ENCODE assay signal across 8 cellular contexts in the genomic region with DNA sequence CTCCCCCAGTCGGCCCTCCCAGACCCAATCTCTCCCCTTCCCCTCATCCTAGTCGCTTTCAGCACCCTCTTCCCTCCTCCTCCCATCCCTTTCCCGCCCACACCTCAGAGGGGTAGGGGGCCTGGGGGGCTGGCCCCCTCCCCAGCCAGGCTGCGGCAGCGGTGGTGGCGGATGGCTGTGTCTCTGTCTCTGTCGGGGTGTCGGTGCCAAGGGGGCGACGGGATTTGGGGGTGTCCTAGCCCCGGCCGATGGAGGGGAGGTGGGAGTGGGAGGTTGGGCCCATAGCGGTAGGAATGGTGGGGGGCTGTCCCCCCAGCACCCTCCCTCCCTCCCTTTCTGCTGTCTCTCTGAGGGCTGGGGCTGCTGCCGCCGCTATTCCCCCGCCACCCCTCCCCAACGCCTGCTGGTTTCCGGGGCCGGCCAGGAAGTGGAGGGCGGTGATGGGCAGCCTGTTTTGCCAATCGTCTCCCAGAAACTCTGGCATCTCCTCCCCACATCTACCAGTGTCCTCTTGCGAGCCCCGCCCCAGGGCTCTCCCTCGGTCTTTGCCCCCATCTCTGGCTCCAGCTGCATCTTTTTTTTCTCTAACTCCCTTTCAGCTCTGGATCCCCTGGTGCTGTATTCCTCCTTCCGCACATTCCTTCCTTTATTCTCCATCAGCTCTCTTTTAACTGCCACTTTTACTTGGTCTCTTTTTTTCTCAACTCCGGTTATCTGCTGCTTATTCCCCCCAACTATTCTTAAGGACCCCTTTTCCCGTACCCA. TPM values are rescaled to one million over a fixed set of nuclear protein-coding genes. Genes with fewer than 3 reads are reported as not detected.
DNase-seq lines count a peak whose midpoint lies in the region; ATAC-seq and TF ChIP-seq lines count a peak whose summit lies in the region.

AGPAT1 (minus strand) TSS at position 374 of the 765 bp plus-strand sequence. CDS start 4,588 bp downstream, outside the sequence.

- peak within 1 kb of the TSS; percentile 94 for H4K91ac ChIP-seq in trophoblast cell (ENCODE audit: low read depth, low read length)

- no peaks in the 10 kb centered on the region for H3K27me3 ChIP-seq in adrenal gland
- H3K27me3 ChIP-seq in trophoblast cell (ENCODE audit: insufficient read depth, low read length), result no peaks in the 10 kb centered on the region
- H3K27me3 ChIP-seq in tibial artery, result no peaks in the 10 kb centered on the region

- H3K27ac ChIP-seq in adrenal gland (peak within 1 kb of the TSS; percentile 87 to 98 (median 94)), trophoblast cell (ENCODE audit: low read depth, low read length) (peak within 1 kb of the TSS; percentile 91), tibial artery (peak within 1 kb of the TSS; percentile 95 to 96)

- TF ChIP-seq CTCF in adrenal gland (IDR thresholded peaks at IDR 0.05), result no peak
- TF ChIP-seq CTCF in tibial artery (IDR thresholded peaks at IDR 0.05), result no peak

- H2BK5ac ChIP-seq in trophoblast cell (ENCODE audit: low read depth, low read length, poor library complexity), result peak within 1 kb of the TSS; percentile 55

- peaks cover 0 to 13% of the 10 kb centered on the region in 2 donors for H3K36me3 ChIP-seq in adrenal gland (replicated peaks in 1 of 2)
- peaks cover 9 to 14% of the 10 kb centered on the region in 2 experiments for H3K36me3 ChIP-seq in trophoblast cell (ENCODE audit: control insufficient read depth in 1 of 2, insufficient read depth in 2 of 2, low read length in 2 of 2)
- H3K36me3 ChIP-seq in tibial artery, result peaks cover 3 to 20% (median 15%) of the 10 kb centered on the region in 3 donors

- H3K4me3 ChIP-seq in adrenal gland, result peak within 1 kb of the TSS in 3 of 4 donors; percentile 84 to 98 (median 88)
- peak within 1 kb of the TSS; percentile 88 for H3K4me3 ChIP-seq in trophoblast cell (ENCODE audit: low read depth, low read length)
- H3K4me3 ChIP-seq in tibial artery, result peak within 1 kb of the TSS; percentile 80 to 95

- peak within 1 kb of the TSS; percentile 97 for H4K12ac ChIP-seq in trophoblast cell (ENCODE audit: low read depth, low read length)

- no peak within 1 kb of the TSS for H3K23ac ChIP-seq in trophoblast cell (ENCODE audit: low read length)

- H3K4me2 ChIP-seq in trophoblast cell (ENCODE audit: low read length), result peak within 1 kb of the TSS; percentile 79

- peak within 1 kb of the TSS; percentile 97 for H2AFZ ChIP-seq in trophoblast cell (ENCODE audit: insufficient read depth, low read length, poor library complexity)

- peak within 1 kb of the TSS; percentile 55 for H2BK12ac ChIP-seq in trophoblast cell (ENCODE audit: low read length)

- peak within 1 kb of the TSS; percentile 97 for H2AK5ac ChIP-seq in trophoblast cell (ENCODE audit: low read length)

- ATAC-seq in HG02623 (IDR thresholded peaks at IDR 0.05; ENCODE audit: unreplicated experiment), result peak; percentile 39

- intact Hi-C loops in T-helper 1 cell treated with Interleukin-12 subunit alpha and Interleukin-12 subunit beta and Interleukin-4 antibody, amounts not matched to agents 30 ng/mL and 1 ng/mL, for 36 hours (cut with micrococcal nuclease), result loop anchor here (2.0 to 10.0 kb wide), 7 partner anchors 473 to 1849 kb away; partner anchors contain the start of genes ABHD16A, ATP6V1G2, CSNK2B and CUTA
- intact Hi-C loops in adrenal gland (cut with DNase I) (no loop called here), cardiac septum (cut with DNase I) (loop anchor here (2.0 kb wide), 2 partner anchors 19 to 21 kb away; partner anchors contain the start of gene PPT2), tibial artery (cut with DNase I; ENCODE audit: low total_unique reads) (loop anchor here (2.0 kb wide), 1 partner anchor 19 kb away; no protein-coding TSS in a partner anchor)

- H3K9ac ChIP-seq in trophoblast cell (ENCODE audit: low read length), result peak within 1 kb of the TSS; percentile 95

- 0 to 1% (median 1%) methylated on average over 14 to 27 of the region's 27 CpGs for WGBS in adrenal gland, 4 donors
- WGBS in trophoblast cell (ENCODE audit: extremely low coverage, insufficient coverage, insufficient read length), result no CpG with 5 or more reads among the region's 27 CpGs

- TF ChIP-seq POLR2A in adrenal gland (IDR thresholded peaks at IDR 0.05), result peak in 1 of 2 donors; percentile 51

- peaks cover 14% of the 10 kb centered on the region for H3K79me1 ChIP-seq in trophoblast cell (ENCODE audit: low read length)

- peak within 1 kb of the TSS; percentile 96 for H3K18ac ChIP-seq in trophoblast cell (ENCODE audit: low read length)

- in situ Hi-C loops in G401 (cut with HindIII; ENCODE audit: low sequenced_read_pairs), result no loop called here

- H3K4ac ChIP-seq in trophoblast cell (ENCODE audit: low read depth, low read length), result peak within 1 kb of the TSS; percentile 92

- H3K4me1 ChIP-seq in adrenal gland (replicated peaks in 1 of 2) (peaks cover 33 to 46% of the 10 kb centered on the region in 2 donors), trophoblast cell (ENCODE audit: control insufficient read depth in 1 of 2, insufficient read depth in 2 of 2, low read length in 2 of 2) (peaks cover 13 to 32% of the 10 kb centered on the region in 2 experiments), tibial artery (peaks cover 0 to 49% (median 36%) of the 10 kb centered on the region in 4 donors)

- H3K14ac ChIP-seq in trophoblast cell (ENCODE audit: low read length), result peak within 1 kb of the TSS; percentile 96

- peak within 1 kb of the TSS; percentile 87 for H2BK120ac ChIP-seq in trophoblast cell (ENCODE audit: insufficient read depth, low read length, poor library complexity)

- peak within 1 kb of the TSS; percentile 93 for H4K8ac ChIP-seq in trophoblast cell (ENCODE audit: low read depth, low read length)

- peak; percentile 99 for DNase-seq in G401 (ENCODE audit: low spot score)
- DNase-seq in NCI-H1694 treated with DMSO at 0.1 percent for 48 hours (lab: John Stamatoyannopoulos, UW), result peak; percentile 86
- DNase-seq in adrenal gland, result peak; percentile 95 to 99 (median 98)
- peak; percentile 99 for DNase-seq in cardiac septum (ENCODE audit: low spot score)
- peak; percentile 95 to 97 for DNase-seq in trophoblast cell
- DNase-seq in tibial artery, result peak; percentile 96 to 99

- peaks cover 10% of the 10 kb centered on the region for H3K79me2 ChIP-seq in trophoblast cell (ENCODE audit: control insufficient read depth, insufficient read depth, low read length, poor library complexity)

- H3K9me3 ChIP-seq in adrenal gland (replicated peaks in 1 of 3) (no peaks in the 10 kb centered on the region), trophoblast cell (ENCODE audit: insufficient read depth, low read depth, low read length) (no peaks in the 10 kb centered on the region), tibial artery (no peaks in the 10 kb centered on the region)

RNA-seq across cellular contexts. Expression of gene AGPAT1, which starts in this region (rescaled TPM):
- total RNA-seq in G401 (2014; rRNA removed; shearing (Covaris generic)), result 75.4 and 80.4 TPM in 2 replicates
- 45.0 and 46.4 TPM in 2 replicates for total RNA-seq in T-helper 1 cell treated with Interleukin-12 subunit alpha and Interleukin-12 subunit beta and Interleukin-4 antibody, amounts not matched to agents 30 ng/mL and 1 ng/mL, for 36 hours
- total RNA-seq in adrenal gland (10 to 100 TPM; 51.9 to 91.9 (median 70.2) TPM), cardiac septum (47.2 TPM)
- 10 to 100 TPM; 63.5 to 75.8 (median 70.1) TPM for polyA plus RNA-seq in adrenal gland
- polyA plus RNA-seq in trophoblast cell (2013), result 67.1 and 67.2 TPM in 2 replicates

Comparison
In these comparisons a context has a peak if more than half of its experiments do, and no peak if none do; other contexts are left out.
1. Peak in every context shown above with its lines: DNase-seq, ATAC-seq, H3K4me3 ChIP-seq and H3K27ac ChIP-seq.
2. intact Hi-C loops: an anchor here in T-helper 1 cell treated with Interleukin-12 subunit alpha and Interleukin-12 subunit beta and Interleukin-4 antibody, amounts not matched to agents 30 ng/mL and 1 ng/mL, for 36 hours (2.0 to 10.0 kb wide), cardiac septum (2.0 kb wide) and tibial artery (2.0 kb wide); none called in adrenal gland.